ENCODE assay signal across 1 cellular context in genomic region chr17:8376302-8377067, GRCh38.
TF ChIP-seq lines count a peak whose summit lies in the region.

Gene KRABD2 (minus strand): TSS chr17:8376704.

TF ChIP-seq in HepG2, 621 proteins besides CTCF, POLR2A, EP300 and RAD21 (continued from another document and continues in another):
- peak; percentile 63; the same call in 1 of the 2 replicates for TF ChIP-seq ZBTB26 (CRISPR knock-in tag; IDR thresholded peaks at IDR 0.05; ENCODE audit: borderline replicate concordance)
- no peak for TF ChIP-seq TRIM24 (CRISPR knock-in tag; IDR thresholded peaks at IDR 0.05)
- peak; percentile 29; the same call in 1 of the 2 replicates for TF ChIP-seq ZBTB4 (CRISPR knock-in tag; IDR thresholded peaks at IDR 0.05; ENCODE audit: borderline replicate concordance)
- TF ChIP-seq FOXP4 (CRISPR knock-in tag; IDR thresholded peaks at IDR 0.05): peak; percentile 65
- peak; percentile 88 for TF ChIP-seq KAT8 (CRISPR knock-in tag; IDR thresholded peaks at IDR 0.05)
- TF ChIP-seq ZNF800 (CRISPR knock-in tag; IDR thresholded peaks at IDR 0.05): peak; percentile 66; the same call in 1 of the 2 replicates
- TF ChIP-seq ZBTB42 (CRISPR knock-in tag; IDR thresholded peaks at IDR 0.05): no peak
- TF ChIP-seq SALL1 (CRISPR knock-in tag; IDR thresholded peaks at IDR 0.05): peak; percentile 81
- 0 out of 2 replicates have a peak, but pooled peaks have one; percentile 70 for TF ChIP-seq ZFP37 (CRISPR knock-in tag; IDR thresholded peaks at IDR 0.05; ENCODE audit: borderline replicate concordance)
- no peak; the same call in 1 of the 2 replicates for TF ChIP-seq ZNF362 (CRISPR knock-in tag; IDR thresholded peaks at IDR 0.05; ENCODE audit: borderline replicate concordance)
- no peak for TF ChIP-seq GTF3A (CRISPR knock-in tag; conservative IDR thresholded peaks at IDR 0.05)
- peak; percentile 69; the same call in 1 of the 2 replicates for TF ChIP-seq HOXA9 (CRISPR knock-in tag; IDR thresholded peaks at IDR 0.05; ENCODE audit: borderline replicate concordance)
- TF ChIP-seq HNF4G (IDR thresholded peaks at IDR 0.05; ENCODE audit: borderline replicate concordance, low read depth, low read length): no peak
- no peak for TF ChIP-seq HNF4G (CRISPR knock-in tag; IDR thresholded peaks at IDR 0.05; ENCODE audit: borderline replicate concordance, low read depth)
- TF ChIP-seq ZNF724P (CRISPR knock-in tag; IDR thresholded peaks at IDR 0.05; ENCODE audit: borderline replicate concordance): no peak
- no peak for TF ChIP-seq ZNF652 (CRISPR knock-in tag; IDR thresholded peaks at IDR 0.05; ENCODE audit: borderline replicate concordance, low read depth)
- 0 out of 2 replicates have a peak, but pooled peaks have one; percentile 20 for TF ChIP-seq ZNF264 (CRISPR knock-in tag; IDR thresholded peaks at IDR 0.05)
- TF ChIP-seq MXI1 (IDR thresholded peaks at IDR 0.05; ENCODE audit: borderline replicate concordance, low read depth, low read length): peak; percentile 89; the same call in 2 of the 3 replicates
- no peak; the same call in 1 of the 2 replicates for TF ChIP-seq ZNF562 (CRISPR knock-in tag; IDR thresholded peaks at IDR 0.05; ENCODE audit: borderline replicate concordance)
- TF ChIP-seq ZNF784 (CRISPR knock-in tag; IDR thresholded peaks at IDR 0.05; ENCODE audit: borderline replicate concordance): peak; percentile 65; the same call in 1 of the 2 replicates
- TF ChIP-seq SOX5 (CRISPR knock-in tag; IDR thresholded peaks at IDR 0.05; ENCODE audit: borderline replicate concordance): peak; percentile 58; the same call in 1 of the 2 replicates
- TF ChIP-seq ELF3 (CRISPR knock-in tag; IDR thresholded peaks at IDR 0.05): peak; percentile 50; the same call in 1 of the 2 replicates
- TF ChIP-seq ZUFSP (CRISPR knock-in tag; IDR thresholded peaks at IDR 0.05; ENCODE audit: borderline replicate concordance): no peak
- TF ChIP-seq HOXA7 (CRISPR knock-in tag; IDR thresholded peaks at IDR 0.05): no peak
- peak; percentile 88 for TF ChIP-seq SRSF4 (IDR thresholded peaks at IDR 0.05; ENCODE audit: low read depth, low read length, poor library complexity, severe bottlenecking)
- no peak for TF ChIP-seq ZFP41 (CRISPR knock-in tag; IDR thresholded peaks at IDR 0.05; ENCODE audit: borderline replicate concordance)
- no peak for TF ChIP-seq KLF15 (CRISPR knock-in tag; IDR thresholded peaks at IDR 0.05; ENCODE audit: borderline replicate concordance)
- no peak for TF ChIP-seq E2F5 (CRISPR knock-in tag; conservative IDR thresholded peaks at IDR 0.05)
- peak; percentile 64; the same call in 1 of the 2 replicates for TF ChIP-seq LBX2 (CRISPR knock-in tag; IDR thresholded peaks at IDR 0.05; ENCODE audit: borderline replicate concordance)
- TF ChIP-seq GLMP (CRISPR knock-in tag; IDR thresholded peaks at IDR 0.05; ENCODE audit: borderline replicate concordance): no peak
- TF ChIP-seq SYNCRIP (IDR thresholded peaks at IDR 0.05; ENCODE audit: insufficient read depth, low read depth, low read length): no peak
- 0 out of 2 replicates have a peak, but pooled peaks have one; percentile 41 for TF ChIP-seq ZNF704 (CRISPR knock-in tag; IDR thresholded peaks at IDR 0.05; ENCODE audit: borderline replicate concordance)
- TF ChIP-seq ZC3H4 (CRISPR knock-in tag; IDR thresholded peaks at IDR 0.05; ENCODE audit: borderline replicate concordance): 0 out of 2 replicates have a peak, but pooled peaks have one; percentile 81
- TF ChIP-seq ZHX1 (CRISPR knock-in tag; IDR thresholded peaks at IDR 0.05; ENCODE audit: low read depth): 0 out of 2 replicates have a peak, but pooled peaks have one; percentile 68
- peak; percentile 77; the same call in 1 of the 2 replicates for TF ChIP-seq ZNF768 (CRISPR knock-in tag; IDR thresholded peaks at IDR 0.05)
